Comparison of ENCODE assay signal across 8 cellular contexts in genomic region chr2:85541262-85541661, GRCh38. TPM values are rescaled to one million over a fixed set of nuclear protein-coding genes. Genes with fewer than 3 reads are reported as not detected.
DNase-seq lines count a peak whose midpoint lies in the region; ATAC-seq and TF ChIP-seq lines count a peak whose summit lies in the region.
"Had no signal": no experiment of that assay in that cellular context is flagged by ENCODE, and none has a peak within 500 bp of the region (broad histone marks: within the 10 kb centered on the region; RNA-seq: fewer than 3 reads in every experiment).

No MANE protein-coding gene starts in this region.

- H3K4me3 ChIP-seq in HFF-Myc (replicated peaks; ENCODE audit: low read depth, low read length) = peak overlapping the region; percentile 96
- peak overlapping the region; percentile 99 for H3K4me3 ChIP-seq in iPS-11a (ENCODE audit: low read depth, low read length)

- POLR2A ChIA-PET in activated CD8-positive, alpha-beta T cell treated with anti-CD3 and anti-CD28 coated beads for 36 hours (lab: Charles Lee) = interaction anchor here (0.6 to 17.6 kb wide), 16 partner anchors 16 to 214 kb away, joined by 3 to 467 read pairs (median 4); partner anchors contain the start of genes CAPG, ELMOD3, GGCX and RETSAT

- H3K27ac Mint-ChIP-seq in activated CD8-positive, alpha-beta T cell treated with anti-CD3 and anti-CD28 coated beads for 36 hours = peak overlapping the region; percentile 92
- peak overlapping the region; percentile 19 for H3K27ac Mint-ChIP-seq in stimulated activated memory B cell treated with anti-CD40 and anti-IgM and Interleukin-4, amounts not matched to agents 10 μg/mL and 1 μg/mL and 100 μg/mL, for 72 hours

- TF ChIP-seq CTCF in HFF-Myc (IDR thresholded peaks at IDR 0.05; ENCODE audit: low read depth, low read length, missing control alignments) = no peak
- TF ChIP-seq CTCF in activated CD8-positive, alpha-beta T cell treated with anti-CD3 and anti-CD28 coated beads for 36 hours (IDR thresholded peaks at IDR 0.05) = no peak

- H3K4me3 Mint-ChIP-seq in activated CD8-positive, alpha-beta T cell treated with anti-CD3 and anti-CD28 coated beads for 36 hours = peak overlapping the region; percentile 99
- peak overlapping the region; percentile 90 for H3K4me3 Mint-ChIP-seq in stimulated activated memory B cell treated with anti-CD40 and anti-IgM and Interleukin-4, amounts not matched to agents 10 μg/mL and 1 μg/mL and 100 μg/mL, for 72 hours

- H3K27me3 Mint-ChIP-seq in activated CD8-positive, alpha-beta T cell treated with anti-CD3 and anti-CD28 coated beads for 36 hours = no peaks in the 10 kb centered on the region
- H3K27me3 Mint-ChIP-seq in stimulated activated memory B cell treated with anti-CD40 and anti-IgM and Interleukin-4, amounts not matched to agents 10 μg/mL and 1 μg/mL and 100 μg/mL, for 72 hours = no peaks in the 10 kb centered on the region

- ATAC-seq in activated CD8-positive, alpha-beta T cell treated with anti-CD3 and anti-CD28 coated beads for 36 hours = no peak
- ATAC-seq in stimulated activated memory B cell treated with anti-CD40 and anti-IgM and Interleukin-4, amounts not matched to agents 10 μg/mL and 1 μg/mL and 100 μg/mL, for 72 hours = no peak

- intact Hi-C loops in activated CD8-positive, alpha-beta T cell treated with anti-CD3 and anti-CD28 coated beads for 36 hours (cut with micrococcal nuclease) = loop anchor here (10.0 kb wide), 1 partner anchor 216 kb away; the partner anchor contains the start of gene TGOLN2

- CTCF ChIA-PET in activated CD8-positive, alpha-beta T cell treated with anti-CD3 and anti-CD28 coated beads for 36 hours (lab: Charles Lee) = interaction anchor here (1.6 to 6.3 kb wide), 3 partner anchors 10 to 121 kb away, joined by 5 to 58 read pairs (median 46); partner anchors contain the start of gene SH2D6

- H3K4me1 Mint-ChIP-seq in activated CD8-positive, alpha-beta T cell treated with anti-CD3 and anti-CD28 coated beads for 36 hours (ENCODE audit: low read depth) = peaks cover 45% of the 10 kb centered on the region
- H3K4me1 Mint-ChIP-seq in stimulated activated memory B cell treated with anti-CD40 and anti-IgM and Interleukin-4, amounts not matched to agents 10 μg/mL and 1 μg/mL and 100 μg/mL, for 72 hours = peaks cover 41% of the 10 kb centered on the region

- no peaks in the 10 kb centered on the region for H3K9me3 Mint-ChIP-seq in activated CD8-positive, alpha-beta T cell treated with anti-CD3 and anti-CD28 coated beads for 36 hours
- H3K9me3 Mint-ChIP-seq in stimulated activated memory B cell treated with anti-CD40 and anti-IgM and Interleukin-4, amounts not matched to agents 10 μg/mL and 1 μg/mL and 100 μg/mL, for 72 hours = no peaks in the 10 kb centered on the region

- H3K36me3 Mint-ChIP-seq in activated CD8-positive, alpha-beta T cell treated with anti-CD3 and anti-CD28 coated beads for 36 hours (ENCODE audit: low read depth) = peaks cover 74% of the 10 kb centered on the region
- peaks cover 39% of the 10 kb centered on the region for H3K36me3 Mint-ChIP-seq in stimulated activated memory B cell treated with anti-CD40 and anti-IgM and Interleukin-4, amounts not matched to agents 10 μg/mL and 1 μg/mL and 100 μg/mL, for 72 hours

- no peak for DNase-seq in HFF-Myc (ENCODE audit: extremely low read depth, low read depth)
- DNase-seq in activated CD8-positive, alpha-beta T cell treated with anti-CD3 and anti-CD28 coated beads for 36 hours = no peak
- no peak for DNase-seq in D341Med (ENCODE audit: low spot score)
- DNase-seq in kidney tubule cell (ENCODE audit: low spot score) = no peak
- no peak for DNase-seq in SK-N-DZ (ENCODE audit: low spot score)
- DNase-seq: dermis blood vessel endothelial cell had no signal

RNA-seq across cellular contexts. Expression of gene MAT2A, which starts 2.3 kb away (rescaled TPM):
- total RNA-seq in activated CD8-positive, alpha-beta T cell treated with anti-CD3 and anti-CD28 coated beads for 36 hours = 100 to 1,000 TPM; 276 to 282 TPM
- polyA plus RNA-seq in SK-N-DZ (2014; cell fraction: cytosol; rRNA removed) = 166 and 214 TPM in 2 replicates
- polyA plus RNA-seq in SK-N-DZ (2014; cell fraction: nucleus; rRNA removed) = 1,050 and 1,575 TPM in 2 replicates

RNA-seq across cellular contexts. Expression of gene GGCX, which starts 20.0 kb away (rescaled TPM):
- 10 to 100 TPM; 14.6 to 16.7 TPM for total RNA-seq in activated CD8-positive, alpha-beta T cell treated with anti-CD3 and anti-CD28 coated beads for 36 hours
- polyA plus RNA-seq in SK-N-DZ (2014; cell fraction: cytosol; rRNA removed) = 17.6 and 21.2 TPM in 2 replicates
- 27.6 and 31.3 TPM in 2 replicates for polyA plus RNA-seq in SK-N-DZ (2014; cell fraction: nucleus; rRNA removed)

RNA-seq across cellular contexts. Expression of gene VAMP8, which starts 36.1 kb away (rescaled TPM):
- 10 to 100 TPM; 84.5 to 91.1 TPM for total RNA-seq in activated CD8-positive, alpha-beta T cell treated with anti-CD3 and anti-CD28 coated beads for 36 hours
- polyA plus RNA-seq in SK-N-DZ (2014; cell fraction: cytosol; rRNA removed) = 2.1 and 4.8 TPM in 2 replicates
- polyA plus RNA-seq in SK-N-DZ (2014; cell fraction: nucleus; rRNA removed) = 0.42 and 0.97 TPM in 2 replicates

RNA-seq across cellular contexts. Expression of gene VAMP5, which starts 43.0 kb away (rescaled TPM):
- 10 to 100 TPM; 28.0 to 29.4 TPM for total RNA-seq in activated CD8-positive, alpha-beta T cell treated with anti-CD3 and anti-CD28 coated beads for 36 hours
- polyA plus RNA-seq in SK-N-DZ (2014; cell fraction: cytosol; rRNA removed) = not detected in 2 replicates
- not detected in 2 replicates for polyA plus RNA-seq in SK-N-DZ (2014; cell fraction: nucleus; rRNA removed)

RNA-seq across cellular contexts. Expression of gene RNF181, which starts 54.3 kb away (rescaled TPM):
- 100 to 1,000 TPM; 112 to 117 TPM for total RNA-seq in activated CD8-positive, alpha-beta T cell treated with anti-CD3 and anti-CD28 coated beads for 36 hours
- polyA plus RNA-seq in SK-N-DZ (2014; cell fraction: cytosol; rRNA removed) = 200 and 204 TPM in 2 replicates
- polyA plus RNA-seq in SK-N-DZ (2014; cell fraction: nucleus; rRNA removed) = 162 and 192 TPM in 2 replicates
